Comparison of ENCODE assay signal across 8 cellular contexts in genomic region chr3:128787256-128788253, GRCh38.
A peak's percentile ranks its signal among the peaks of the same experiment; 100 is the strongest.
DNase-seq lines count a peak whose midpoint lies in the region; ATAC-seq and TF ChIP-seq lines count a peak whose summit lies in the region.

No MANE protein-coding gene starts in this region.

- H3K4me3 ChIP-seq in DND-41 (ENCODE audit: low read depth in 1 of 2, low read length in 2 of 2), result no peak overlapping the region

- TF ChIP-seq CTCF in DND-41 (IDR thresholded peaks at IDR 0.05; ENCODE audit: borderline replicate concordance, extremely low read depth, low read length, poor library complexity, severe bottlenecking), result peak; percentile 36
- peak; percentile 49 for TF ChIP-seq CTCF in chondrocyte (IDR thresholded peaks at IDR 0.05)
- TF ChIP-seq CTCF in progenitor cell of endocrine pancreas (IDR thresholded peaks at IDR 0.05; ENCODE audit: unreplicated experiment), result peak; percentile 46

- DNase-seq in DND-41, result peak; percentile 35
- peak; percentile 74 for DNase-seq in SIG-M5 treated with dmso at 0.1 percent for 504 hours (lab: John Stamatoyannopoulos, UW; ENCODE audit: unreplicated experiment)
- DNase-seq in chondrocyte (ENCODE audit: low spot score), result no peak
- DNase-seq in progenitor cell of endocrine pancreas (ENCODE audit: low spot score, unreplicated experiment), result no peak
- no peak for DNase-seq in NCI-H2107 treated with DMSO at 0.1 percent for 48 hours (lab: John Stamatoyannopoulos, UW; ENCODE audit: unreplicated experiment)
- DNase-seq in globus pallidus (ENCODE audit: low spot score), result no peak

- H3K4me3 Mint-ChIP-seq in chondrocyte (ENCODE audit: unreplicated experiment), result no peak overlapping the region
- H3K4me3 Mint-ChIP-seq in progenitor cell of endocrine pancreas (ENCODE audit: low read depth), result no peak overlapping the region

- no peaks in the 10 kb centered on the region for H3K27me3 ChIP-seq in DND-41 (ENCODE audit: insufficient read depth, low read length, poor library complexity)

- H3K4me1 Mint-ChIP-seq in chondrocyte (ENCODE audit: low read depth), result peaks cover 54% of the 10 kb centered on the region
- H3K4me1 Mint-ChIP-seq in progenitor cell of endocrine pancreas (ENCODE audit: low read depth), result peaks cover 16% of the 10 kb centered on the region

- ATAC-seq in DND-41 (ENCODE audit: insufficient read depth, low read depth), result peak; percentile 41; the same call in 1 of the 3 replicates
- peak; percentile 51 for ATAC-seq in HG02610 (IDR thresholded peaks at IDR 0.05; ENCODE audit: unreplicated experiment)
- ATAC-seq in HG03571 (IDR thresholded peaks at IDR 0.05; ENCODE audit: unreplicated experiment), result no peak

- H3K27ac Mint-ChIP-seq in chondrocyte (ENCODE audit: unreplicated experiment), result peak overlapping the region; percentile 50
- no peak overlapping the region for H3K27ac Mint-ChIP-seq in progenitor cell of endocrine pancreas

- no peak overlapping the region for H3K9ac ChIP-seq in DND-41 (ENCODE audit: low read depth, low read length)

- H3K36me3 Mint-ChIP-seq in chondrocyte (ENCODE audit: low read depth), result no peaks in the 10 kb centered on the region
- no peaks in the 10 kb centered on the region for H3K36me3 Mint-ChIP-seq in progenitor cell of endocrine pancreas (ENCODE audit: insufficient read depth)

- H3K79me2 ChIP-seq in DND-41 (ENCODE audit: insufficient read depth, low read length), result peaks cover 100% of the 10 kb centered on the region

- 0 out of 2 replicates have a peak, but pooled peaks cover 12% of the 10 kb centered on the region for H3K36me3 ChIP-seq in DND-41 (ENCODE audit: insufficient read depth, low read length)

- H3K9me3 Mint-ChIP-seq in chondrocyte (ENCODE audit: low read depth) (no peaks in the 10 kb centered on the region), progenitor cell of endocrine pancreas (ENCODE audit: low read depth) (no peaks in the 10 kb centered on the region)

- H2AFZ ChIP-seq in DND-41 (ENCODE audit: low read depth, low read length), result no peak overlapping the region

- H3K27ac ChIP-seq in DND-41 (ENCODE audit: low read length), result 0 out of 2 replicates have a peak overlapping the region, but pooled peaks have one; percentile 30

- no peaks in the 10 kb centered on the region for H3K9me3 ChIP-seq in DND-41 (ENCODE audit: insufficient read depth, low read length, severe bottlenecking)

- H3K27me3 Mint-ChIP-seq in chondrocyte (ENCODE audit: low read depth), result no peaks in the 10 kb centered on the region
- H3K27me3 Mint-ChIP-seq in progenitor cell of endocrine pancreas, result no peaks in the 10 kb centered on the region

- peaks cover 81% of the 10 kb centered on the region for H4K20me1 ChIP-seq in DND-41 (ENCODE audit: insufficient read depth, low read length)

- H3K4me2 ChIP-seq in DND-41 (ENCODE audit: insufficient read depth, low read length), result no peak overlapping the region

- peaks cover 13% of the 10 kb centered on the region; the same call in 1 of the 2 replicates for H3K4me1 ChIP-seq in DND-41 (ENCODE audit: insufficient read depth, low read length)

Comparison
In these comparisons a context has a peak if more than half of its experiments do, and no peak if none do; other contexts are left out.
1. DNase-seq: peak in DND-41 (single experiment) and SIG-M5 treated with dmso at 0.1 percent for 504 hours (single experiment); none in chondrocyte (single experiment), progenitor cell of endocrine pancreas (single experiment), NCI-H2107 treated with DMSO at 0.1 percent for 48 hours (single experiment) and globus pallidus (single experiment).
2. Peak in every context shown above with its lines, with median percentiles within 50 percentile points of each other: CTCF ChIP-seq.